Comparison of ENCODE assay signal across 13 cellular contexts in the genomic region with DNA sequence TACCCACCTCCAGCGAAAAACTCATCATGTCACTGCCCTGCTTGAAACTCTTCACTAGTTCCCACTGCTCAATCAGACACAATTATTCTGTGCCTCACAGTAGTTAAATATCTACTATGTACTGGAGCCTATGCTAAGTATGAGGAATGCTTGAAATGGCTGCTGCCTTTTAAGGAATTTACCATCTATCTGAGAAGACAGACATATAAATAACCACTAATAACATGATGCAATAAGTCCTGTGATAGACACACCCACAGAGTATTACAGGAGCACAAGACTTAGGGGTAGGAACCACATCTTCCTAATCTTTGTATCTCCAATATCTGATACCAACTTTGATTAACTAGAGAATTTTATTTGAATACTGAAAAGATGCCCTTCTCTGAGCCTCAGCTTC. TPM values are rescaled to one million over a fixed set of nuclear protein-coding genes. Genes with fewer than 3 reads are reported as not detected.
A peak's percentile ranks its signal among the peaks of the same experiment; 100 is the strongest.
DNase-seq lines count a peak whose midpoint lies in the region; ATAC-seq, FAIRE-seq and TF ChIP-seq lines count a peak whose summit lies in the region.
"Had no signal": no experiment of that assay in that cellular context is flagged by ENCODE, and none has a peak within 500 bp of the region (broad histone marks: within the 10 kb centered on the region; RNA-seq: fewer than 3 reads in every experiment).

No MANE protein-coding gene starts in this region.

- peak overlapping the region; percentile 41 for H3K27ac Mint-ChIP-seq in astrocyte (ENCODE audit: unreplicated experiment)
- no peak overlapping the region for H3K27ac Mint-ChIP-seq in stimulated activated naive B cell treated with anti-CD40 and anti-IgM and Interleukin-4, amounts not matched to agents 10 μg/mL and 1 μg/mL and 100 μg/mL, for 72 hours

- H3K4me3 Mint-ChIP-seq in astrocyte (ENCODE audit: unreplicated experiment): no peak overlapping the region
- no peak overlapping the region for H3K4me3 Mint-ChIP-seq in stimulated activated naive B cell treated with anti-CD40 and anti-IgM and Interleukin-4, amounts not matched to agents 10 μg/mL and 1 μg/mL and 100 μg/mL, for 72 hours

- FAIRE-seq in GM12891 (lab: Jason Lieb, UNC): peak; percentile 43
- FAIRE-seq in astrocyte (lab: Jason Lieb, UNC): peak; percentile 76
- no peak for FAIRE-seq in kidney (lab: Jason Lieb, UNC)

- H3K9ac ChIP-seq in astrocyte (ENCODE audit: low read length) (no peak overlapping the region), kidney (ENCODE audit: low read length in 2 of 2) (no peak overlapping the region)

- H2AFZ ChIP-seq in astrocyte (ENCODE audit: low read depth, low read length) (no peak overlapping the region), hepatocyte (peak overlapping the region; percentile 92)

- H3K27me3 ChIP-seq in astrocyte (ENCODE audit: insufficient read depth, low read length): no peaks in the 10 kb centered on the region
- H3K27me3 ChIP-seq in hepatocyte: no peaks in the 10 kb centered on the region
- no peaks in the 10 kb centered on the region for H3K27me3 ChIP-seq in BE2C
- H3K27me3 ChIP-seq: colonic mucosa, right lobe of liver, transverse colon had no signal

- DNase-seq in GM12891 (ENCODE audit: insufficient read length, low spot score) (no peak), astrocyte (ENCODE audit: low read depth) (peak; percentile 16), hepatocyte (ENCODE audit: low spot score) (no peak), renal cortical epithelial cell (ENCODE audit: low read depth) (peak; percentile 85), kidney (no peak), BE2C (no peak)
- no peak for DNase-seq in stimulated activated naive B cell treated with anti-CD40 and anti-IgM and Interleukin-4, amounts not matched to agents 10 μg/mL and 1 μg/mL and 100 μg/mL, for 72 hours
- DNase-seq: activated gamma-delta T cell had no signal

- no peak overlapping the region for H3K4me3 ChIP-seq in astrocyte (ENCODE audit: insufficient read depth, low read depth, low read length)
- peak overlapping the region; percentile 24 for H3K4me3 ChIP-seq in hepatocyte
- H3K4me3 ChIP-seq in kidney (ENCODE audit: low read length in 2 of 2): no peak overlapping the region
- no peak overlapping the region for H3K4me3 ChIP-seq in BE2C (ENCODE audit: low read depth, low read length)
- H3K4me3 ChIP-seq: colonic mucosa had no signal

- TF ChIP-seq CTCF in astrocyte (IDR thresholded peaks at IDR 0.05; ENCODE audit: insufficient read depth, low read depth, low read length): no peak
- TF ChIP-seq CTCF in hepatocyte (IDR thresholded peaks at IDR 0.05; ENCODE audit: poor library complexity): no peak
- no peak for TF ChIP-seq CTCF in kidney (IDR thresholded peaks at IDR 0.05; ENCODE audit: borderline replicate concordance, extremely low read depth, insufficient read depth)
- no peak for TF ChIP-seq CTCF in BE2C (IDR thresholded peaks at IDR 0.05; ENCODE audit: low read depth, low read length)

- peaks cover 4% of the 10 kb centered on the region for H3K4me1 Mint-ChIP-seq in astrocyte (ENCODE audit: low read depth, unreplicated experiment)
- H3K4me1 Mint-ChIP-seq in stimulated activated naive B cell treated with anti-CD40 and anti-IgM and Interleukin-4, amounts not matched to agents 10 μg/mL and 1 μg/mL and 100 μg/mL, for 72 hours: peaks cover 14 to 16% of the 10 kb centered on the region in 2 donors

- peaks cover 2% of the 10 kb centered on the region for H3K36me3 Mint-ChIP-seq in astrocyte (ENCODE audit: low read depth, unreplicated experiment)
- H3K36me3 Mint-ChIP-seq in stimulated activated naive B cell treated with anti-CD40 and anti-IgM and Interleukin-4, amounts not matched to agents 10 μg/mL and 1 μg/mL and 100 μg/mL, for 72 hours: peaks cover 0 to under 1% of the 10 kb centered on the region in 2 donors

- no peak for ATAC-seq in HG02678 (IDR thresholded peaks at IDR 0.05; ENCODE audit: unreplicated experiment)
- ATAC-seq in stimulated activated naive B cell treated with anti-CD40 and anti-IgM and Interleukin-4, amounts not matched to agents 10 μg/mL and 1 μg/mL and 100 μg/mL, for 72 hours (replicated peaks): no peak

- H3K9me3 Mint-ChIP-seq in astrocyte (ENCODE audit: unreplicated experiment): no peaks in the 10 kb centered on the region
- H3K9me3 Mint-ChIP-seq in stimulated activated naive B cell treated with anti-CD40 and anti-IgM and Interleukin-4, amounts not matched to agents 10 μg/mL and 1 μg/mL and 100 μg/mL, for 72 hours: no peaks in the 10 kb centered on the region

- H3K9me3 ChIP-seq in astrocyte (ENCODE audit: insufficient read depth, low read depth, low read length) (no peaks in the 10 kb centered on the region), hepatocyte (ENCODE audit: low read depth) (no peaks in the 10 kb centered on the region), kidney (ENCODE audit: control insufficient read depth in 1 of 2, low read length in 2 of 2) (no peaks in the 10 kb centered on the region), BE2C (no peaks in the 10 kb centered on the region)
- H3K9me3 ChIP-seq: Caco-2, colonic mucosa, right lobe of liver, transverse colon had no signal

- H3K9me2 ChIP-seq in hepatocyte (replicated peaks; ENCODE audit: insufficient read depth): no peaks in the 10 kb centered on the region

- H3K4me1 ChIP-seq in astrocyte (ENCODE audit: insufficient read depth, low read length) (no peaks in the 10 kb centered on the region), hepatocyte (ENCODE audit: insufficient read depth) (no peaks in the 10 kb centered on the region), kidney (ENCODE audit: control insufficient read depth in 1 of 2, insufficient read depth in 1 of 2, low read depth in 1 of 2, low read length in 2 of 2) (peaks cover 0 to 2% of the 10 kb centered on the region in 2 donors), BE2C (no peaks in the 10 kb centered on the region)
- H3K4me1 ChIP-seq: Caco-2, colonic mucosa, right lobe of liver, transverse colon had no signal

- H3K4me2 ChIP-seq in astrocyte (ENCODE audit: low read length) (no peak overlapping the region), hepatocyte (peak overlapping the region; percentile 72)

- intact Hi-C loops in kidney (cut with DNase I): no loop called here

- no peak for TF ChIP-seq POLR2A in GM12891 (IDR thresholded peaks at IDR 0.05; ENCODE audit: low read depth, low read length)

- no peak overlapping the region for H3K27ac ChIP-seq in astrocyte (ENCODE audit: low read depth, low read length)
- H3K27ac ChIP-seq in hepatocyte: no peak overlapping the region
- H3K27ac ChIP-seq in kidney (ENCODE audit: low read depth in 2 of 2, low read length in 2 of 2): no peak overlapping the region
- H3K27ac ChIP-seq: colonic mucosa, right lobe of liver had no signal

- no peaks in the 10 kb centered on the region for H3K27me3 Mint-ChIP-seq in astrocyte (ENCODE audit: low read depth, unreplicated experiment)
- no peaks in the 10 kb centered on the region for H3K27me3 Mint-ChIP-seq in stimulated activated naive B cell treated with anti-CD40 and anti-IgM and Interleukin-4, amounts not matched to agents 10 μg/mL and 1 μg/mL and 100 μg/mL, for 72 hours

- H4K20me1 ChIP-seq in astrocyte (ENCODE audit: insufficient read depth, low read length) (no peaks in the 10 kb centered on the region), hepatocyte (ENCODE audit: insufficient read depth, poor library complexity, severe bottlenecking) (no peaks in the 10 kb centered on the region)

- H3K79me2 ChIP-seq in astrocyte (ENCODE audit: insufficient read depth, low read length) (peaks cover 7% of the 10 kb centered on the region), hepatocyte (peaks cover 6% of the 10 kb centered on the region)

- H3K36me3 ChIP-seq in astrocyte (ENCODE audit: insufficient read depth, low read length) (no peaks in the 10 kb centered on the region), hepatocyte (replicated peaks; ENCODE audit: insufficient read depth, low read depth) (no peaks in the 10 kb centered on the region), kidney (ENCODE audit: control insufficient read depth in 1 of 2, insufficient read depth in 2 of 2, low read length in 2 of 2) (peaks cover 0 to 2% of the 10 kb centered on the region in 2 donors), BE2C (no peaks in the 10 kb centered on the region)
- H3K36me3 ChIP-seq: colonic mucosa, right lobe of liver, transverse colon had no signal

- 72% methylated on average over 1 of the region's 1 CpG for WGBS in hepatocyte (ENCODE audit: low lambda C conversion rate, missing lambda C conversion rate)

TF ChIP-seq in GM12891, 5 proteins besides CTCF, POLR2A, EP300 and RAD21:
- TF ChIP-seq SPI1 (IDR thresholded peaks at IDR 0.05; ENCODE audit: low read depth, low read length): no peak
TF ChIP-seq in GM12891: peak in this region for 0.

RNA-seq across cellular contexts. Expression of a gene that starts 21.1 kb away (rescaled TPM):
- 2.8 TPM for polyA plus RNA-seq in GM12891 (2012; ENCODE audit: low read depth, missing spikeins)
- total RNA-seq in astrocyte: 5.0 and 5.3 TPM in 2 replicates
- 5.5 and 6.8 TPM in 2 replicates for total RNA-seq in hepatocyte
- polyA plus RNA-seq in hepatocyte: 4.8 and 5.7 TPM in 2 replicates
- total RNA-seq in renal cortical epithelial cell: 5.6 and 16.1 TPM in 2 replicates
- total RNA-seq in kidney: 12.1 TPM
- 5.0 TPM for polyA plus RNA-seq in kidney (ENCODE audit: insufficient read depth, low read depth, low replicate concordance)
- polyA plus RNA-seq in BE2C (2012; ENCODE audit: insufficient read depth, insufficient read length, low read depth): 4.2 TPM

RNA-seq across cellular contexts. Expression of a gene that starts 23.4 kb away (rescaled TPM):
- polyA plus RNA-seq in GM12891 (2012; ENCODE audit: low read depth, missing spikeins): 0.23 TPM
- total RNA-seq in astrocyte (0.98 and 2.1 TPM in 2 replicates), hepatocyte (0.56 and 0.57 TPM in 2 replicates), renal cortical epithelial cell (2.9 and 13.9 TPM in 2 replicates), kidney (0.79 TPM)
- polyA plus RNA-seq in hepatocyte (1.2 and 5.7 TPM in 2 replicates), kidney (ENCODE audit: insufficient read depth, low read depth, low replicate concordance) (3.3 TPM)
- 2.2 TPM for polyA plus RNA-seq in BE2C (2012; ENCODE audit: insufficient read depth, insufficient read length, low read depth)

RNA-seq across cellular contexts. Expression of a gene that starts 30.6 kb away (rescaled TPM):
- polyA plus RNA-seq in GM12891 (2012; ENCODE audit: low read depth, missing spikeins): 3.7 TPM
- total RNA-seq in astrocyte: 27.5 and 28.8 TPM in 2 replicates
- total RNA-seq in hepatocyte: 23.3 and 29.1 TPM in 2 replicates
- polyA plus RNA-seq in hepatocyte: 9.2 and 11.7 TPM in 2 replicates
- 59.9 and 77.5 TPM in 2 replicates for total RNA-seq in renal cortical epithelial cell
- 37.4 TPM for total RNA-seq in kidney
- 12.6 TPM for polyA plus RNA-seq in kidney (ENCODE audit: insufficient read depth, low read depth, low replicate concordance)
- 9.6 TPM for polyA plus RNA-seq in BE2C (2012; ENCODE audit: insufficient read depth, insufficient read length, low read depth)

RNA-seq across cellular contexts. Expression of a gene that starts 59.6 kb away (rescaled TPM):
- polyA plus RNA-seq in GM12891 (2012; ENCODE audit: low read depth, missing spikeins): 1.1 TPM
- total RNA-seq in astrocyte (2.3 and 2.7 TPM in 2 replicates), hepatocyte (4.6 and 7.5 TPM in 2 replicates), renal cortical epithelial cell (3.9 and 8.2 TPM in 2 replicates), kidney (1.5 TPM)
- polyA plus RNA-seq in hepatocyte (0.95 and 1.5 TPM in 2 replicates), kidney (ENCODE audit: insufficient read depth, low read depth, low replicate concordance) (0.28 TPM)
- polyA plus RNA-seq in BE2C (2012; ENCODE audit: insufficient read depth, insufficient read length, low read depth): 0.71 TPM

Comparison
In these comparisons a context has a peak if more than half of its experiments do, and no peak if none do; other contexts are left out.
1. DNase-seq: peak in astrocyte (single experiment) and renal cortical epithelial cell (single experiment); none in GM12891 (single experiment), hepatocyte (single experiment), kidney (single experiment), BE2C (single experiment) and stimulated activated naive B cell treated with anti-CD40 and anti-IgM and Interleukin-4, amounts not matched to agents 10 μg/mL and 1 μg/mL and 100 μg/mL, for 72 hours (single experiment).